ENCODE assay signal across 8 cellular contexts in genomic region chr16:30896203-30896889, GRCh38. TPM values are rescaled to one million over a fixed set of nuclear protein-coding genes. Genes with fewer than 3 reads are reported as not detected.
DNase-seq lines count a peak whose midpoint lies in the region; ATAC-seq and TF ChIP-seq lines count a peak whose summit lies in the region.

CTF1 (plus strand) TSS chr16:30896614; CDS start chr16:30896644, 30 bp downstream.

- H3K4me3 ChIP-seq in GM06990 (replicated peaks; ENCODE audit: low read depth, low read length) (peak within 1 kb of the TSS; percentile 55), NT2/D1 (ENCODE audit: insufficient read length, low read depth) (peak within 1 kb of the TSS; percentile 63), colonic mucosa (peak within 1 kb of the TSS; percentile 27), smooth muscle cell (peak within 1 kb of the TSS; percentile 61)

- H3K36me3 ChIP-seq in GM06990 (ENCODE audit: control insufficient read depth, insufficient read depth, low read length) (no peaks in the 10 kb centered on the region; the same call in 1 of the 2 replicates), NT2/D1 (ENCODE audit: insufficient read depth, insufficient read length, low read length) (peaks cover 14% of the 10 kb centered on the region), colonic mucosa (no peaks in the 10 kb centered on the region), smooth muscle cell (ENCODE audit: low read depth) (no peaks in the 10 kb centered on the region)

- TF ChIP-seq CTCF in GM06990 (IDR thresholded peaks at IDR 0.05; ENCODE audit: insufficient read depth, low read length, poor library complexity, severe bottlenecking) (no peak), colonic mucosa (IDR thresholded peaks at IDR 0.05) (no peak), smooth muscle cell (IDR thresholded peaks at IDR 0.05; ENCODE audit: borderline replicate concordance, insufficient read depth, poor library complexity, severe bottlenecking) (no peak)

- peak within 1 kb of the TSS; percentile 90 for H3K4me2 ChIP-seq in smooth muscle cell

- H4K20me1 ChIP-seq in smooth muscle cell (ENCODE audit: low read depth) = no peaks in the 10 kb centered on the region

- H2AFZ ChIP-seq in smooth muscle cell (ENCODE audit: low read depth) = peak within 1 kb of the TSS; percentile 53

- DNase-seq in GM06990 (ENCODE audit: extremely low read depth, insufficient read length) (no peak), NT2/D1 (ENCODE audit: low read depth, low spot score) (peak; percentile 56), colonic mucosa (peak; percentile 61), kidney glomerular epithelial cell (lab: John Stamatoyannopoulos, UW) (peak; percentile 72), smooth muscle cell (lab: John Stamatoyannopoulos, UW; ENCODE audit: unreplicated experiment) (peak; percentile 92), NCI-H1092 treated with DMSO at 0.1 percent for 48 hours (lab: John Stamatoyannopoulos, UW) (no peak)
- DNase-seq in activated effector memory CD4-positive, alpha-beta T cell treated with Interleukin-2 at 50 U/mL for 16 hours = no peak

- intact Hi-C loops in colonic mucosa (cut with DNase I) = no loop called here

- H3K9ac ChIP-seq in NT2/D1 (ENCODE audit: insufficient read length, low read depth) = peak within 1 kb of the TSS; percentile 78
- H3K9ac ChIP-seq in colonic mucosa (ENCODE audit: low read depth in 2 of 2, low read length in 2 of 2) = peak within 1 kb of the TSS; percentile 73 to 84
- peak within 1 kb of the TSS; percentile 92 for H3K9ac ChIP-seq in smooth muscle cell (ENCODE audit: low read depth)

- H3K27me3 ChIP-seq in GM06990 (replicated peaks; ENCODE audit: control insufficient read depth, insufficient read depth, low read length) = no peaks in the 10 kb centered on the region
- H3K27me3 ChIP-seq in NT2/D1 (ENCODE audit: insufficient read depth, insufficient read length) = peaks cover 13% of the 10 kb centered on the region
- H3K27me3 ChIP-seq in colonic mucosa = no peaks in the 10 kb centered on the region
- no peaks in the 10 kb centered on the region for H3K27me3 ChIP-seq in smooth muscle cell (ENCODE audit: low read depth)

- H3K79me2 ChIP-seq in smooth muscle cell (ENCODE audit: low read depth) = peaks cover 16% of the 10 kb centered on the region

- peak within 1 kb of the TSS; percentile 83 for H3K27ac ChIP-seq in colonic mucosa
- H3K27ac ChIP-seq in smooth muscle cell (ENCODE audit: low read depth) = peak within 1 kb of the TSS; percentile 98

- 1% methylated on average over 30 of the region's 36 CpGs for WGBS in smooth muscle cell (ENCODE audit: low lambda C conversion rate)

- H3K4me1 ChIP-seq in NT2/D1 (ENCODE audit: insufficient read depth, insufficient read length) (peaks cover 8% of the 10 kb centered on the region), colonic mucosa (peaks cover 9% of the 10 kb centered on the region), smooth muscle cell (ENCODE audit: low read depth) (peaks cover 20% of the 10 kb centered on the region)

- H3K9me3 ChIP-seq in NT2/D1 (ENCODE audit: insufficient read depth, low read length) (no peaks in the 10 kb centered on the region), colonic mucosa (no peaks in the 10 kb centered on the region), smooth muscle cell (replicated peaks; ENCODE audit: low read depth) (no peaks in the 10 kb centered on the region)

- ATAC-seq in HG02884 (IDR thresholded peaks at IDR 0.05; ENCODE audit: unreplicated experiment) = no peak

- peaks cover 20% of the 10 kb centered on the region for H3F3A ChIP-seq in smooth muscle cell (ENCODE audit: low read depth)

RNA-seq across cellular contexts. Expression of gene CTF1, which starts in this region (rescaled TPM):
- total RNA-seq in colonic mucosa = 1 to 10 TPM in 1 of 2 donors, under 1 TPM in 1; 0.72 to 1.6 TPM
- 0.76 and 1.7 TPM in 2 replicates for total RNA-seq in smooth muscle cell
- 8.1 and 8.2 TPM in 2 replicates for polyA plus RNA-seq in smooth muscle cell

Comparison
In these comparisons a context has a peak if more than half of its experiments do, and no peak if none do; other contexts are left out.
1. DNase-seq: peak in NT2/D1 (single experiment), colonic mucosa (single experiment), kidney glomerular epithelial cell (single experiment) and smooth muscle cell (single experiment); none in GM06990 (single experiment), NCI-H1092 treated with DMSO at 0.1 percent for 48 hours (single experiment) and activated effector memory CD4-positive, alpha-beta T cell treated with Interleukin-2 at 50 U/mL for 16 hours (single experiment).
2. Peak in every context shown above with its lines, with median percentiles within 50 percentile points of each other: H3K4me3 ChIP-seq and H3K9ac ChIP-seq.